In genomic region chr19:18284710-18285430, GRCh38 we compare ENCODE assay signal across 8 cellular contexts. TPM values are rescaled to one million over a fixed set of nuclear protein-coding genes. Genes with fewer than 3 reads are reported as not detected.
DNase-seq lines count a peak whose midpoint lies in the region; ATAC-seq, FAIRE-seq and TF ChIP-seq lines count a peak whose summit lies in the region.

No MANE protein-coding gene starts in this region.

- H3K4me1 ChIP-seq in esophagus squamous epithelium = peaks cover 13 to 58% (median 20%) of the 10 kb centered on the region in 3 donors

- TF ChIP-seq POLR2A in GM12891 (IDR thresholded peaks at IDR 0.05; ENCODE audit: low read depth, low read length) (no peak), esophagus squamous epithelium (IDR thresholded peaks at IDR 0.05) (no peak)

- H3K27me3 ChIP-seq in esophagus squamous epithelium = no peaks in the 10 kb centered on the region

- FAIRE-seq in GM12891 (lab: Jason Lieb, UNC) (peak; percentile 64), RCC 7860 (lab: Jason Lieb, UNC) (no peak)

- H3K9me3 ChIP-seq in esophagus squamous epithelium = no peaks in the 10 kb centered on the region

- peaks cover 47% of the 10 kb centered on the region for H3K4me1 Mint-ChIP-seq in activated B cell treated with CpG ODN at 0.5 μM for 24 hours

- peak overlapping the region in 3 of 4 donors; percentile 25 to 68 (median 48) for H3K27ac ChIP-seq in esophagus squamous epithelium

- H3K4me3 ChIP-seq in esophagus squamous epithelium = no peak overlapping the region

- peaks cover 6% of the 10 kb centered on the region for H3K36me3 Mint-ChIP-seq in activated B cell treated with CpG ODN at 0.5 μM for 24 hours (ENCODE audit: low read depth)

- no peak overlapping the region for H3K4me3 Mint-ChIP-seq in activated B cell treated with CpG ODN at 0.5 μM for 24 hours

- H3K27ac Mint-ChIP-seq in activated B cell treated with CpG ODN at 0.5 μM for 24 hours = peak overlapping the region; percentile 80

- H3K36me3 ChIP-seq in esophagus squamous epithelium = no peaks in the 10 kb centered on the region

- intact Hi-C loops in activated B cell treated with CpG ODN at 0.5 μM for 24 hours (cut with micrococcal nuclease) (no loop called here), esophagus squamous epithelium (cut with DNase I) (no loop called here)

- CTCF ChIA-PET in activated B cell treated with CpG ODN at 0.5 μM for 24 hours (lab: Charles Lee) = no interaction called here

- 40 to 46% methylated on average over 9 to 12 of the region's 13 CpGs for WGBS in esophagus squamous epithelium, 2 donors

- no peaks in the 10 kb centered on the region for H3K27me3 Mint-ChIP-seq in activated B cell treated with CpG ODN at 0.5 μM for 24 hours

- TF ChIP-seq CTCF in activated B cell treated with CpG ODN at 0.5 μM for 24 hours (IDR thresholded peaks at IDR 0.05) (no peak), esophagus squamous epithelium (IDR thresholded peaks at IDR 0.05) (no peak)

- ATAC-seq in activated B cell treated with CpG ODN at 0.5 μM for 24 hours (ENCODE audit: low read depth) = no peak
- ATAC-seq in GM21717 (IDR thresholded peaks at IDR 0.05; ENCODE audit: unreplicated experiment) = no peak

- POLR2A ChIA-PET in activated B cell treated with CpG ODN at 0.5 μM for 24 hours (lab: Charles Lee) = interaction anchor here (0.6 to 20.0 kb wide), 4 partner anchors 10 to 947 kb away, joined by 3 to 857 read pairs (median 8); partner anchors contain the start of genes GTPBP3 and LSM4

- DNase-seq in GM12891 (ENCODE audit: insufficient read length, low spot score) (no peak), activated B cell treated with CpG ODN at 0.5 μM for 24 hours (no peak), esophagus squamous epithelium (lab: John Stamatoyannopoulos, UW) (no peak), RCC 7860 (ENCODE audit: low spot score) (no peak), KG1 (lab: John Stamatoyannopoulos, UW) (no peak), ureter (ENCODE audit: low spot score) (no peak)
- DNase-seq in stimulated activated CD4-positive, alpha-beta T cell treated with anti-CD3 and anti-CD28 coated beads, Interleukin-12 subunit alpha, Interleukin-12 subunit beta, amount 100 ng/mL, for 48 hours (ENCODE audit: low read depth in 2 of 3, low spot score in 1 of 3) = peak in 2 of 3 donors; percentile 50 to 52

- H3K9me3 Mint-ChIP-seq in activated B cell treated with CpG ODN at 0.5 μM for 24 hours = no peaks in the 10 kb centered on the region

TF ChIP-seq in GM12891, 5 proteins besides CTCF, POLR2A, EP300 and RAD21:
- TF ChIP-seq POU2F2 (IDR thresholded peaks at IDR 0.05; ENCODE audit: low read depth, low read length) = no peak
- TF ChIP-seq SPI1 (IDR thresholded peaks at IDR 0.05; ENCODE audit: low read depth, low read length) = no peak
TF ChIP-seq in GM12891: peak in this region for 0.

RNA-seq across cellular contexts. Expression of gene JUND, which starts 3.4 kb away (rescaled TPM):
- 50.9 TPM for polyA plus RNA-seq in GM12891 (2012; ENCODE audit: low read depth, missing spikeins)
- total RNA-seq in activated B cell treated with CpG ODN at 0.5 μM for 24 hours = 206 and 225 TPM in 2 replicates
- 100 to 1,000 TPM in 3 of 4 donors, 10 to 100 TPM in 1; 71.7 to 192 (median 166) TPM for total RNA-seq in esophagus squamous epithelium
- total RNA-seq in ureter = 94.9 TPM

RNA-seq across cellular contexts. Expression of gene IQCN, which starts 10.6 kb away (rescaled TPM):
- 0.85 TPM for polyA plus RNA-seq in GM12891 (2012; ENCODE audit: low read depth, missing spikeins)
- total RNA-seq in activated B cell treated with CpG ODN at 0.5 μM for 24 hours (15.6 and 17.8 TPM in 2 replicates), esophagus squamous epithelium (1 to 10 TPM in 2 of 4 donors, under 1 TPM in 2; 0.23 to 3.1 (median 0.96) TPM), ureter (5.9 TPM)

RNA-seq across cellular contexts. Expression of gene LSM4, which starts 38.0 kb away (rescaled TPM):
- 202 TPM for polyA plus RNA-seq in GM12891 (2012; ENCODE audit: low read depth, missing spikeins)
- total RNA-seq in activated B cell treated with CpG ODN at 0.5 μM for 24 hours = 59.2 and 70.3 TPM in 2 replicates
- 100 to 1,000 TPM in 3 of 4 donors, 10 to 100 TPM in 1; 97.3 to 228 (median 137) TPM for total RNA-seq in esophagus squamous epithelium
- 99.8 TPM for total RNA-seq in ureter

RNA-seq across cellular contexts. Expression of gene PGPEP1, which starts 55.5 kb away (rescaled TPM):
- 22.1 TPM for polyA plus RNA-seq in GM12891 (2012; ENCODE audit: low read depth, missing spikeins)
- total RNA-seq in activated B cell treated with CpG ODN at 0.5 μM for 24 hours (5.6 and 6.9 TPM in 2 replicates), esophagus squamous epithelium (10 to 100 TPM in 1 of 4 donors, 1 to 10 TPM in 2, under 1 TPM in 1; 0.83 to 10.1 (median 5.3) TPM), ureter (48.5 TPM)

RNA-seq across cellular contexts. Expression of gene PDE4C, which starts 58.6 kb away (rescaled TPM):
- polyA plus RNA-seq in GM12891 (2012; ENCODE audit: low read depth, missing spikeins) = 0.17 TPM
- total RNA-seq in activated B cell treated with CpG ODN at 0.5 μM for 24 hours (not detected in 2 replicates), esophagus squamous epithelium (under 1 TPM in 1 of 4 donors, not detected in 3; 0.76 TPM), ureter (3.0 TPM)

Comparison
In these comparisons a context has a peak if more than half of its experiments do, and no peak if none do; other contexts are left out.
1. DNase-seq: peak in stimulated activated CD4-positive, alpha-beta T cell treated with anti-CD3 and anti-CD28 coated beads, Interleukin-12 subunit alpha, Interleukin-12 subunit beta, amount 100 ng/mL, for 48 hours (2 of 3); none in GM12891 (single experiment), activated B cell treated with CpG ODN at 0.5 μM for 24 hours (single experiment), esophagus squamous epithelium (single experiment), RCC 7860 (single experiment), KG1 (single experiment) and ureter (single experiment).